12 cellular contexts compared by ENCODE assay signal in the genomic region with DNA sequence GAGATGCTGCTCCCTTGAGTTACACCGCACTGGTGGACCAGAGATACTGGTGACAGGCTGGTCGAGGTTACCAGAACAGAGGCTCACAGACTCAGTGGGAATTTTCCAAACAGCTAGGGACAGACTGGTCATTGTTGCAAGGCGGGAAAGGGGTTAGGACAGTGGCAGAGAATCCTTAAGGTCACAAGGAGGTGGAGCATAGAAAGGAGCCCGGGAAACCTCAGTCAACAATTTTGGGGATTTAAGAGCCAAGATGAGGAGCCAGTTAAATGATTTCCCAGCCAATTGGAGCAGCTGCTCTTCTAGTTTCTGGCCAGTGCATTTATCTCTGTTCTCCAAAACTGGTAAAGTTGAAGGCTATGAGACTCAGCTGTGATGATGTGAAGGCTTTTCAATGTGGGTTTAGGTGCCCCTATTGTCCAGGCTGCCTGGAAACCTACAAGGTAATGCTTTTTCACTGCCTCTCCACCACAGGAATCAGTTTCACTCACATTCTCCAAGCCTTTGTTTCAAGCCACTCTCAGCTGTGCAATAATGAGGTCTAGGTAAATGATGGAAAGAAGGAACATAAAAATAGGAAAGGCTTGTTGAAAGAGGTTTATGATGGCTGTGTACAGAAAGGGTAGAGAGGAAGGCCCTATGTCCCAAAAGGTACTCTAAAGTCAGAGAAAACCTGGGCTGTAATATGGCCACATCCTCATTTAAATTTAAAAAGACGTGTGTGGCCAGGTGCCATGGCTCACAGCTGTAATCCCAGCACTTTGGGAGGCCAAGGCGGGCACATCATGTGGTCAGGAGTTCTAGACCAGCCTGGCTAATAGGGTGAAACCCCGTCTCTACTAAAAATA. TPM values are rescaled to one million over a fixed set of nuclear protein-coding genes. Genes with fewer than 3 reads are reported as not detected.
DNase-seq lines count a peak whose midpoint lies in the region; ATAC-seq, FAIRE-seq and TF ChIP-seq lines count a peak whose summit lies in the region.
"Had no signal": no experiment of that assay in that cellular context is flagged by ENCODE, and none has a peak within 500 bp of the region (broad histone marks: within the 10 kb centered on the region; RNA-seq: fewer than 3 reads in every experiment).

No MANE protein-coding gene starts in this region.

- no peak overlapping the region for H3K18ac ChIP-seq in H1 (ENCODE audit: extremely low read depth, low read length)

- H2BK12ac ChIP-seq in H1 (ENCODE audit: low read depth, low read length): no peak overlapping the region

- TF ChIP-seq CTCF in KMS-11 (conservative IDR thresholded peaks at IDR 0.05; ENCODE audit: low read depth, low read length): no peak
- no peak for TF ChIP-seq CTCF in H1 (IDR thresholded peaks at IDR 0.05; ENCODE audit: control extremely low read depth in 1 of 3, insufficient read depth in 1 of 3, low read depth in 1 of 3, low read length in 3 of 3)
- no peak for TF ChIP-seq CTCF in prostate gland (IDR thresholded peaks at IDR 0.05)

- H4K5ac ChIP-seq in H1 (ENCODE audit: insufficient read length, low read depth, low read length): no peak overlapping the region

- CTCF ChIA-PET in H1 (lab: Charles Lee; ENCODE audit: partially characterized antibody): interaction anchor here (2.3 to 15.7 kb wide), 4 partner anchors 11 to 62 kb away, joined by 5 to 258 read pairs (median 19); no protein-coding TSS in a partner anchor

- H3K23ac ChIP-seq in H1 (ENCODE audit: insufficient read length): no peak overlapping the region

- no peaks in the 10 kb centered on the region for H3K9me3 ChIP-seq in H1 (ENCODE audit: insufficient read depth in 2 of 2, low read depth in 1 of 2, low read length in 1 of 2)
- H3K9me3 ChIP-seq in stomach smooth muscle (ENCODE audit: control insufficient read depth in 2 of 2, low read length in 2 of 2): no peaks in the 10 kb centered on the region
- H3K9me3 ChIP-seq in prostate gland: no peaks in the 10 kb centered on the region

- peak overlapping the region; percentile 42 for H3K4me2 ChIP-seq in KMS-11
- H3K4me2 ChIP-seq in H1 (ENCODE audit: insufficient read depth in 1 of 2, low read depth in 2 of 2, low read length in 2 of 2): peak overlapping the region; percentile 15 to 35; a peak in 3 of 4 replicates

- H4K8ac ChIP-seq in H1 (ENCODE audit: extremely low read depth, insufficient read depth, low read length): no peak overlapping the region

- H4K91ac ChIP-seq in H1 (replicated peaks; ENCODE audit: insufficient read length, low read length): no peak overlapping the region

- no peaks in the 10 kb centered on the region for H3K79me2 ChIP-seq in KMS-11 (ENCODE audit: insufficient read depth, low read depth)
- no peaks in the 10 kb centered on the region for H3K79me2 ChIP-seq in H1 (ENCODE audit: control insufficient read depth in 1 of 2, insufficient read depth in 2 of 2, low read length in 2 of 2)

- H3K9ac ChIP-seq in KMS-11 (no peak overlapping the region), H1 (replicated peaks in 1 of 4; ENCODE audit: extremely low read depth in 1 of 4, low read depth in 3 of 4, low read length in 3 of 4) (peak overlapping the region in 2 of 4 experiments; percentile 5 to 33; a peak in 2 of 7 replicates), stomach smooth muscle (ENCODE audit: low read length in 2 of 2) (no peak overlapping the region)

- WGBS in H1 (ENCODE audit: extremely low coverage in 1 of 2, insufficient coverage in 1 of 2, insufficient read length in 1 of 2, insufficient replicate concordance in 2 of 2, low coverage in 1 of 2, low lambda C conversion rate in 2 of 2, missing lambda C conversion rate in 1 of 2), 2 experiments: 76% methylated on average over 7 of the region's 7 CpGs; no CpG with 5 or more reads in 1 of the 2 experiments
- 67% methylated on average over 7 of the region's 7 CpGs for WGBS in prostate gland

- POLR2A ChIA-PET in H1 (lab: Charles Lee; ENCODE audit: partially characterized antibody): interaction anchor here (0.8 to 35.6 kb wide), 11 partner anchors 8 to 37 kb away, joined by 3 to 711 read pairs (median 5); a partner anchor contains a TSS

- no peak for ATAC-seq in activated naive CD8-positive, alpha-beta T cell treated with anti-CD3 and anti-CD28 coated beads, Interleukin-2, amount 50 U/mL, for 24 hours

- H2BK120ac ChIP-seq in H1 (replicated peaks; ENCODE audit: low read depth, low read length): no peak overlapping the region

- H3K14ac ChIP-seq in H1 (ENCODE audit: insufficient read length): no peak overlapping the region

- TF ChIP-seq RAD21 in H1 (IDR thresholded peaks at IDR 0.05 in 1 of 2, conservative IDR thresholded peaks at IDR 0.05 in 1 of 2; ENCODE audit: low read depth in 2 of 2, low read length in 2 of 2): no peak

- H3K27me3 ChIP-seq in KMS-11 (ENCODE audit: insufficient read depth, low read depth) (no peaks in the 10 kb centered on the region), H1 (replicated peaks in 1 of 4; ENCODE audit: control insufficient read depth in 3 of 4, extremely low read depth in 1 of 4, insufficient read depth in 3 of 4, low read length in 3 of 4) (peaks cover 0 to 20% (median 17%) of the 10 kb centered on the region in 4 experiments; a peak in 6 of 7 replicates), stomach smooth muscle (ENCODE audit: control insufficient read depth in 1 of 2, insufficient read depth in 2 of 2, low read length in 2 of 2) (no peaks in the 10 kb centered on the region), prostate gland (replicated peaks; ENCODE audit: insufficient read depth) (no peaks in the 10 kb centered on the region)

- no peaks in the 10 kb centered on the region for H3K9me3 Mint-ChIP-seq in activated naive CD8-positive, alpha-beta T cell (ENCODE audit: low read depth)
- no peaks in the 10 kb centered on the region for H3K9me3 Mint-ChIP-seq in activated naive CD8-positive, alpha-beta T cell treated with anti-CD3 and anti-CD28 coated beads, Interleukin-2, amount 50 U/mL, for 24 hours
- H3K9me3 Mint-ChIP-seq: central memory CD8-positive, alpha-beta T cell; naive B cell had no signal

- peaks cover 5% of the 10 kb centered on the region for H3K36me3 Mint-ChIP-seq in activated naive CD8-positive, alpha-beta T cell
- H3K36me3 Mint-ChIP-seq in activated naive CD8-positive, alpha-beta T cell treated with anti-CD3 and anti-CD28 coated beads, Interleukin-2, amount 50 U/mL, for 24 hours (ENCODE audit: low read depth): peaks cover 40% of the 10 kb centered on the region

- no peak overlapping the region for H2AFZ ChIP-seq in KMS-11 (ENCODE audit: low read depth)
- no peak overlapping the region for H2AFZ ChIP-seq in H1 (ENCODE audit: low read length)

- H3K56ac ChIP-seq in H1 (replicated peaks; ENCODE audit: insufficient read length, low read depth, low read length): no peak overlapping the region

- H2BK20ac ChIP-seq in H1 (ENCODE audit: low read length): no peak overlapping the region

- H3K27ac ChIP-seq in KMS-11 (peak overlapping the region; percentile 37; the same call in 1 of the 2 replicates), H1 (ENCODE audit: low read depth, low read length) (no peak overlapping the region), stomach smooth muscle (ENCODE audit: low read length) (peak overlapping the region; percentile 6), prostate gland (peak overlapping the region in 1 of 2 donors; percentile 99)

- H3K23me2 ChIP-seq in H1 (ENCODE audit: low read depth, low read length): peaks cover 12% of the 10 kb centered on the region

- peaks cover 22% of the 10 kb centered on the region for H3K4me1 Mint-ChIP-seq in activated naive CD8-positive, alpha-beta T cell (ENCODE audit: low read depth)
- H3K4me1 Mint-ChIP-seq in activated naive CD8-positive, alpha-beta T cell treated with anti-CD3 and anti-CD28 coated beads, Interleukin-2, amount 50 U/mL, for 24 hours: peaks cover 21% of the 10 kb centered on the region

- no peak overlapping the region for H3K4me3 Mint-ChIP-seq in activated naive CD8-positive, alpha-beta T cell
- no peak overlapping the region for H3K4me3 Mint-ChIP-seq in activated naive CD8-positive, alpha-beta T cell treated with anti-CD3 and anti-CD28 coated beads, Interleukin-2, amount 50 U/mL, for 24 hours
- H3K4me3 Mint-ChIP-seq: central memory CD8-positive, alpha-beta T cell had no signal

- no peak for DNase-seq in activated naive CD8-positive, alpha-beta T cell treated with anti-CD3 and anti-CD28 coated beads, Interleukin-2, amount 50 U/mL, for 24 hours
- DNase-seq in H1 (ENCODE audit: low read depth in 1 of 2, low spot score in 2 of 2) (no peak), amygdala (lab: John Stamatoyannopoulos, UW) (no peak), prostate gland (ENCODE audit: low spot score) (no peak), COLO829 (ENCODE audit: low spot score) (no peak)
- DNase-seq: naive B cell, NCI-H1694 treated with DMSO at 0.1 percent for 48 hours had no signal

- no peak overlapping the region for H2AK5ac ChIP-seq in H1 (ENCODE audit: low read depth, low read length)

- H3K4ac ChIP-seq in H1 (replicated peaks; ENCODE audit: insufficient read length, low read depth, low read length): no peak overlapping the region

- no peaks in the 10 kb centered on the region; the same call in none of the 2 replicates for H3K79me1 ChIP-seq in H1 (ENCODE audit: low read depth, low read length)

- FAIRE-seq in H1 (lab: Jason Lieb, UNC): no peak
- FAIRE-seq: G401.6 had no signal

- peaks cover 21% of the 10 kb centered on the region; the same call in 1 of the 2 replicates for H3K36me3 ChIP-seq in KMS-11 (ENCODE audit: insufficient read depth)
- peaks cover 14 to 34% (median 23%) of the 10 kb centered on the region in 4 experiments for H3K36me3 ChIP-seq in H1 (ENCODE audit: control insufficient read depth in 2 of 4, insufficient read depth in 4 of 4, low read length in 3 of 4)
- peaks cover 17 to 21% of the 10 kb centered on the region in 2 donors for H3K36me3 ChIP-seq in stomach smooth muscle (ENCODE audit: control insufficient read depth in 2 of 2, insufficient read depth in 2 of 2, low read length in 2 of 2)
- H3K36me3 ChIP-seq in prostate gland: peaks cover 4 to 5% of the 10 kb centered on the region in 2 donors

- intact Hi-C loops in prostate gland (cut with DNase I): no loop called here

- no peaks in the 10 kb centered on the region for H3K27me3 Mint-ChIP-seq in activated naive CD8-positive, alpha-beta T cell
- no peaks in the 10 kb centered on the region for H3K27me3 Mint-ChIP-seq in activated naive CD8-positive, alpha-beta T cell treated with anti-CD3 and anti-CD28 coated beads, Interleukin-2, amount 50 U/mL, for 24 hours
- H3K27me3 Mint-ChIP-seq: central memory CD8-positive, alpha-beta T cell; naive B cell had no signal

- H4K20me1 ChIP-seq in KMS-11 (ENCODE audit: insufficient read depth) (no peaks in the 10 kb centered on the region), H1 (replicated peaks in 1 of 2; ENCODE audit: control insufficient read depth in 1 of 2, insufficient read depth in 2 of 2, low read length in 2 of 2) (peaks cover 4 to 14% of the 10 kb centered on the region in 2 experiments)

- H3K27ac Mint-ChIP-seq in activated naive CD8-positive, alpha-beta T cell: peak overlapping the region; percentile 46
- no peak overlapping the region for H3K27ac Mint-ChIP-seq in activated naive CD8-positive, alpha-beta T cell treated with anti-CD3 and anti-CD28 coated beads, Interleukin-2, amount 50 U/mL, for 24 hours

- TF ChIP-seq EP300 in H1 (IDR thresholded peaks at IDR 0.05; ENCODE audit: borderline replicate concordance in 1 of 2, low read depth in 2 of 2, low read length in 2 of 2): no peak

- TF ChIP-seq POLR2A in H1 (IDR thresholded peaks at IDR 0.05; ENCODE audit: control extremely low read depth in 1 of 2, low read depth in 2 of 2, low read length in 2 of 2) (no peak), prostate gland (IDR thresholded peaks at IDR 0.05) (no peak)

- no peak overlapping the region for H2BK5ac ChIP-seq in H1 (ENCODE audit: low read depth, low read length)

- peaks cover 70% of the 10 kb centered on the region for H3K4me1 ChIP-seq in KMS-11 (ENCODE audit: low read depth, poor library complexity, severe bottlenecking)
- peaks cover 16 to 35% (median 22%) of the 10 kb centered on the region in 4 experiments for H3K4me1 ChIP-seq in H1 (replicated peaks in 1 of 4; ENCODE audit: control insufficient read depth in 3 of 4, insufficient read depth in 4 of 4, low read length in 3 of 4)
- peaks cover 44% of the 10 kb centered on the region for H3K4me1 ChIP-seq in stomach smooth muscle (ENCODE audit: control insufficient read depth, insufficient read depth, low read length)
- H3K4me1 ChIP-seq in prostate gland (replicated peaks): peaks cover 2% of the 10 kb centered on the region

- no peak overlapping the region for H3K4me3 ChIP-seq in KMS-11 (IDR thresholded peaks at IDR 0.05; ENCODE audit: insufficient read depth, low read depth, low read length)
- no peak overlapping the region for H3K4me3 ChIP-seq in H1 (ENCODE audit: extremely low read depth in 1 of 4, insufficient read depth in 2 of 4, low read depth in 3 of 4, low read length in 4 of 4)
- H3K4me3 ChIP-seq in stomach smooth muscle (ENCODE audit: low read length in 2 of 2): no peak overlapping the region
- no peak overlapping the region for H3K4me3 ChIP-seq in prostate gland

- H2BK15ac ChIP-seq in H1 (ENCODE audit: low read length): no peak overlapping the region

RNA-seq across cellular contexts. Expression of a gene that starts 7.0 kb away (rescaled TPM):
- total RNA-seq in H1 (2021; fragmentation: NEBNext Ultra II Directional; extraction: Animal tissue kit (Norgen Biotek cat#: 25700)): 4.7 and 5.8 TPM in 2 replicates
- 2.8 and 5.0 TPM in 2 replicates for polyA plus RNA-seq in H1 (2011; rRNA removed)
- 1.7 TPM for polyA plus RNA-seq in H1 (2011; cell fraction: cytosol; rRNA removed)
- polyA plus RNA-seq in H1 (2011; cell fraction: nucleus; rRNA removed): 25.7 TPM
- polyA plus RNA-seq in H1 (2012, experiment 1 of 2): 4.3 to 6.2 TPM (median 4.8 TPM) in 4 replicates
- polyA plus RNA-seq in H1 (2012, experiment 2 of 2): 2.5 TPM
- 3.7 TPM for polyA plus RNA-seq in H1 (2013, experiment 1 of 2)
- polyA plus RNA-seq in H1 (2013, experiment 2 of 2): 3.4 TPM
- 1.7 and 2.8 TPM in 2 replicates for polyA minus RNA-seq in H1 (2011; rRNA and poly(A)+ RNA removed)
- polyA minus RNA-seq in H1 (2011; cell fraction: cytosol; rRNA and poly(A)+ RNA removed): 10.8 TPM
- 10.6 TPM for polyA minus RNA-seq in H1 (2011; cell fraction: nucleus; rRNA and poly(A)+ RNA removed)
- total RNA-seq in prostate gland: 100 to 1,000 TPM in 1 of 2 donors, 10 to 100 TPM in 1; 66.5 to 180 TPM

RNA-seq across cellular contexts. Expression of a gene that starts 36.4 kb away (rescaled TPM):
- total RNA-seq in H1 (2021; fragmentation: NEBNext Ultra II Directional; extraction: Animal tissue kit (Norgen Biotek cat#: 25700)): 6.6 and 6.8 TPM in 2 replicates
- 8.0 and 10.4 TPM in 2 replicates for polyA plus RNA-seq in H1 (2011; rRNA removed)
- 7.4 TPM for polyA plus RNA-seq in H1 (2011; cell fraction: cytosol; rRNA removed)
- polyA plus RNA-seq in H1 (2011; cell fraction: nucleus; rRNA removed): 10.8 TPM
- 4.9 to 8.7 TPM (median 6.7 TPM) in 4 replicates for polyA plus RNA-seq in H1 (2012, experiment 1 of 2)
- polyA plus RNA-seq in H1 (2012, experiment 2 of 2): 6.0 TPM
- 3.4 TPM for polyA plus RNA-seq in H1 (2013, experiment 1 of 2)
- 4.0 TPM for polyA plus RNA-seq in H1 (2013, experiment 2 of 2)
- 7.9 and 9.9 TPM in 2 replicates for polyA minus RNA-seq in H1 (2011; rRNA and poly(A)+ RNA removed)
- polyA minus RNA-seq in H1 (2011; cell fraction: cytosol; rRNA and poly(A)+ RNA removed): 4.6 TPM
- polyA minus RNA-seq in H1 (2011; cell fraction: nucleus; rRNA and poly(A)+ RNA removed): 7.6 TPM
- 10 to 100 TPM; 38.7 to 54.4 TPM for total RNA-seq in prostate gland

RNA-seq across cellular contexts. Expression of a gene that starts 36.6 kb away (rescaled TPM):
- total RNA-seq in H1 (2021; fragmentation: NEBNext Ultra II Directional; extraction: Animal tissue kit (Norgen Biotek cat#: 25700)): 811 and 816 TPM in 2 replicates
- 269 and 307 TPM in 2 replicates for polyA plus RNA-seq in H1 (2011; rRNA removed)
- polyA plus RNA-seq in H1 (2011; cell fraction: cytosol; rRNA removed): 530 TPM
- 680 TPM for polyA plus RNA-seq in H1 (2011; cell fraction: nucleus; rRNA removed)
- 514 to 624 TPM (median 554 TPM) in 4 replicates for polyA plus RNA-seq in H1 (2012, experiment 1 of 2)
- 45.7 TPM for polyA plus RNA-seq in H1 (2012, experiment 2 of 2)
- 453 TPM for polyA plus RNA-seq in H1 (2013, experiment 1 of 2)
- polyA plus RNA-seq in H1 (2013, experiment 2 of 2): 431 TPM
- 939 and 1,134 TPM in 2 replicates for polyA minus RNA-seq in H1 (2011; rRNA and poly(A)+ RNA removed)
- polyA minus RNA-seq in H1 (2011; cell fraction: cytosol; rRNA and poly(A)+ RNA removed): 559 TPM
- polyA minus RNA-seq in H1 (2011; cell fraction: nucleus; rRNA and poly(A)+ RNA removed): 516 TPM
- total RNA-seq in prostate gland: 100 to 1,000 TPM; 419 to 458 TPM

RNA-seq across cellular contexts. Expression of a gene that starts 54.6 kb away (rescaled TPM):
- 13.7 and 16.4 TPM in 2 replicates for total RNA-seq in H1 (2021; fragmentation: NEBNext Ultra II Directional; extraction: Animal tissue kit (Norgen Biotek cat#: 25700))
- 14.7 and 25.3 TPM in 2 replicates for polyA plus RNA-seq in H1 (2011; rRNA removed)
- 15.4 TPM for polyA plus RNA-seq in H1 (2011; cell fraction: cytosol; rRNA removed)
- polyA plus RNA-seq in H1 (2011; cell fraction: nucleus; rRNA removed): 13.2 TPM
- 5.3 to 13.0 TPM (median 10.2 TPM) in 4 replicates for polyA plus RNA-seq in H1 (2012, experiment 1 of 2)
- polyA plus RNA-seq in H1 (2012, experiment 2 of 2): 22.3 TPM
- 8.4 TPM for polyA plus RNA-seq in H1 (2013, experiment 1 of 2)
- polyA plus RNA-seq in H1 (2013, experiment 2 of 2): 10.8 TPM
- polyA minus RNA-seq in H1 (2011; rRNA and poly(A)+ RNA removed): 2.6 and 3.5 TPM in 2 replicates
- polyA minus RNA-seq in H1 (2011; cell fraction: cytosol; rRNA and poly(A)+ RNA removed): 2.9 TPM
- polyA minus RNA-seq in H1 (2011; cell fraction: nucleus; rRNA and poly(A)+ RNA removed): 2.4 TPM
- 100 to 1,000 TPM; 189 to 532 TPM for total RNA-seq in prostate gland
